10 cellular contexts compared by ENCODE assay signal in genomic region chr6:157825243-157825904, GRCh38. TPM values are rescaled to one million over a fixed set of nuclear protein-coding genes. Genes with fewer than 3 reads are reported as not detected.
DNase-seq lines count a peak whose midpoint lies in the region; ATAC-seq and TF ChIP-seq lines count a peak whose summit lies in the region.
"Had no signal": no experiment of that assay in that cellular context is flagged by ENCODE, and none has a peak within 500 bp of the region (broad histone marks: within the 10 kb centered on the region; RNA-seq: fewer than 3 reads in every experiment).

No MANE protein-coding gene starts in this region.

- H3K9ac ChIP-seq in SK-N-SH: no peak overlapping the region

- peak overlapping the region; percentile 97 for H3K27ac Mint-ChIP-seq in T-helper 17 cell

- peaks cover 36% of the 10 kb centered on the region for H3K4me1 Mint-ChIP-seq in T-helper 17 cell

- TF ChIP-seq EP300 in SK-N-SH (IDR thresholded peaks at IDR 0.05; ENCODE audit: borderline replicate concordance in 1 of 2, low read depth in 1 of 2, low read length in 1 of 2) (no peak), esophagus muscularis mucosa (IDR thresholded peaks at IDR 0.05) (no peak)

- TF ChIP-seq RAD21 in SK-N-SH (IDR thresholded peaks at IDR 0.05; ENCODE audit: low read length): no peak

- H3K9me3 ChIP-seq in SK-N-SH (no peaks in the 10 kb centered on the region), T-helper 17 cell (ENCODE audit: control insufficient read depth, low read length, poor library complexity, severe bottlenecking) (no peaks in the 10 kb centered on the region), esophagus muscularis mucosa (no peaks in the 10 kb centered on the region)

- peak overlapping the region in 1 of 2 experiments; percentile 68; a peak in 1 of 4 replicates for H3K4me3 ChIP-seq in SK-N-SH (ENCODE audit: low read depth in 2 of 2, low read length in 1 of 2)
- no peak overlapping the region for H3K4me3 ChIP-seq in esophagus muscularis mucosa

- POLR2A ChIA-PET in SK-N-SH (lab: Yijun Ruan, JAX): no interaction called here

- H3K4me3 Mint-ChIP-seq in T-helper 17 cell: peak overlapping the region; percentile 61

- ATAC-seq in SK-N-SH treated with all-trans-retinoic acid at 6 μM for 48 hours (no peak), T-helper 17 cell (no peak), left colon (no peak)
- ATAC-seq: esophagus mucosa had no signal

- WGBS in SK-N-SH (ENCODE audit: low lambda C conversion rate): 76% methylated on average over 10 of the region's 10 CpGs
- 68% methylated on average over 10 of the region's 10 CpGs for WGBS in esophagus muscularis mucosa

- no peaks in the 10 kb centered on the region for H3K27me3 Mint-ChIP-seq in T-helper 17 cell

- no peak for TF ChIP-seq POLR2A in esophagus muscularis mucosa (IDR thresholded peaks at IDR 0.05; ENCODE audit: low read depth)

- H3K27ac ChIP-seq in SK-N-SH (ENCODE audit: low read depth in 2 of 2, low read length in 1 of 2): peak overlapping the region in 1 of 2 experiments; percentile 80; a peak in 1 of 4 replicates
- H3K27ac ChIP-seq in esophagus muscularis mucosa (replicated peaks in 1 of 4): peak overlapping the region in 3 of 4 donors; percentile 12 to 99 (median 97)

- TF ChIP-seq CTCF in SK-N-SH (IDR thresholded peaks at IDR 0.05): no peak
- TF ChIP-seq CTCF in esophagus muscularis mucosa (IDR thresholded peaks at IDR 0.05): no peak

- H2AFZ ChIP-seq in SK-N-SH (ENCODE audit: low read depth): no peak overlapping the region

- DNase-seq in SK-N-SH (no peak), T-helper 17 cell (no peak), esophagus muscularis mucosa (ENCODE audit: extremely low spot score) (no peak), pulmonary artery endothelial cell (ENCODE audit: low read depth, low spot score) (peak; percentile 63), CD1c-positive myeloid dendritic cell (ENCODE audit: extremely low spot score) (no peak), left colon (no peak)
- no peak for DNase-seq in activated effector memory CD4-positive, alpha-beta T cell treated with Interleukin-2 at 50 U/mL for 16 hours
- DNase-seq: activated CD4-positive, alpha-beta T cell treated with anti-CD3 and anti-CD28 coated beads, Interleukin-2, amount 50 U/mL, for 1 hour had no signal

- H3K4me1 ChIP-seq in SK-N-SH (ENCODE audit: control insufficient read depth in 1 of 2, insufficient read depth in 2 of 2, low read depth in 1 of 2, low read length in 1 of 2): peaks cover 7 to 10% of the 10 kb centered on the region in 2 experiments; a peak in 3 of 4 replicates
- H3K4me1 ChIP-seq in esophagus muscularis mucosa: peaks cover 29 to 43% (median 39%) of the 10 kb centered on the region in 4 donors

- H4K20me1 ChIP-seq in SK-N-SH (ENCODE audit: insufficient read depth): peaks cover 33% of the 10 kb centered on the region

- H3K4me2 ChIP-seq in SK-N-SH: peak overlapping the region; percentile 80

- intact Hi-C loops in esophagus muscularis mucosa (cut with DNase I): no loop called here
- intact Hi-C loops in left colon (cut with DNase I, micrococcal nuclease): no loop called here

- peaks cover 59% of the 10 kb centered on the region for H3K79me2 ChIP-seq in SK-N-SH (ENCODE audit: insufficient read depth)

- H3K27me3 ChIP-seq in SK-N-SH (ENCODE audit: insufficient read depth): no peaks in the 10 kb centered on the region
- H3K27me3 ChIP-seq in esophagus muscularis mucosa: no peaks in the 10 kb centered on the region

- H3K36me3 Mint-ChIP-seq in T-helper 17 cell (ENCODE audit: low read depth): peaks cover 6% of the 10 kb centered on the region

- peaks cover 31% of the 10 kb centered on the region for H3F3A ChIP-seq in SK-N-SH (replicated peaks; ENCODE audit: insufficient read depth)

- CTCF ChIA-PET in SK-N-SH (lab: Yijun Ruan, JAX): no interaction called here

- H3K36me3 ChIP-seq in SK-N-SH (replicated peaks in 1 of 2; ENCODE audit: control insufficient read depth in 1 of 2, insufficient read depth in 2 of 2, low read length in 1 of 2) (peaks cover 0 to 4% of the 10 kb centered on the region in 2 experiments), esophagus muscularis mucosa (peaks cover 0 to 4% (median 0%) of the 10 kb centered on the region in 4 donors)

- H3K9me2 ChIP-seq in SK-N-SH: no peaks in the 10 kb centered on the region

TF ChIP-seq in SK-N-SH, 30 proteins besides CTCF, POLR2A, EP300 and RAD21 (continues in another document):
- TF ChIP-seq TEAD4 (IDR thresholded peaks at IDR 0.05; ENCODE audit: borderline replicate concordance, insufficient read depth) (no peak), MEF2A (IDR thresholded peaks at IDR 0.05; ENCODE audit: borderline replicate concordance, low read depth) (no peak), USF2 (IDR thresholded peaks at IDR 0.05; ENCODE audit: borderline replicate concordance, low read depth, low read length) (no peak), MXI1 (IDR thresholded peaks at IDR 0.05; ENCODE audit: low read depth, low read length) (no peak), PBX3 (IDR thresholded peaks at IDR 0.05) (no peak), FOSL2 (IDR thresholded peaks at IDR 0.05; ENCODE audit: borderline replicate concordance, low read depth) (no peak), FOXJ3 (CRISPR knock-in tag; IDR thresholded peaks at IDR 0.05) (no peak), MAX (IDR thresholded peaks at IDR 0.05; ENCODE audit: low read depth) (no peak), NFIC (IDR thresholded peaks at IDR 0.05; ENCODE audit: borderline replicate concordance) (no peak)

TF ChIP-seq in SK-N-SH treated with all-trans-retinoic acid at 6 μM for 48 hours, 23 proteins besides CTCF, POLR2A, EP300 and RAD21:
- TF ChIP-seq GLIS3 (CRISPR knock-in tag; IDR thresholded peaks at IDR 0.05): no peak
- TF ChIP-seq ZNF565 (CRISPR knock-in tag; conservative IDR thresholded peaks at IDR 0.05; ENCODE audit: low read depth): no peak
- no peak for TF ChIP-seq CREB5 (CRISPR knock-in tag; IDR thresholded peaks at IDR 0.05; ENCODE audit: low read depth)
- TF ChIP-seq ESRRG (CRISPR knock-in tag; IDR thresholded peaks at IDR 0.05): no peak
- TF ChIP-seq ISL1 (CRISPR knock-in tag; IDR thresholded peaks at IDR 0.05): no peak
- no peak for TF ChIP-seq ZFP3 (CRISPR knock-in tag; IDR thresholded peaks at IDR 0.05)
- TF ChIP-seq OSR1 (CRISPR knock-in tag; IDR thresholded peaks at IDR 0.05): no peak
- TF ChIP-seq POU6F1 (CRISPR knock-in tag; IDR thresholded peaks at IDR 0.05; ENCODE audit: borderline replicate concordance, low read depth): no peak
- no peak for TF ChIP-seq RARB (CRISPR knock-in tag; IDR thresholded peaks at IDR 0.05)
- no peak for TF ChIP-seq ZC3H10 (CRISPR knock-in tag; IDR thresholded peaks at IDR 0.05)

RNA-seq across cellular contexts. Expression of gene SNX9, which starts 2.3 kb away (rescaled TPM):
- 31.6 and 31.8 TPM in 2 replicates for polyA plus RNA-seq in SK-N-SH (2012; rRNA removed)
- 29.1 and 31.1 TPM in 2 replicates for polyA plus RNA-seq in SK-N-SH (2012; cell fraction: cytosol; rRNA removed)
- polyA plus RNA-seq in SK-N-SH (2012; cell fraction: nucleus; rRNA removed): 27.0 and 35.2 TPM in 2 replicates
- total RNA-seq in T-helper 17 cell (10 to 100 TPM; 21.2 to 38.9 TPM), esophagus muscularis mucosa (10 to 100 TPM; 78.1 to 94.7 (median 85.1) TPM), pulmonary artery endothelial cell (48.8 and 50.4 TPM in 2 replicates), left colon (10 to 100 TPM; 53.6 to 75.4 TPM)
